Comparison of ENCODE assay signal across 6 cellular contexts in the genomic region with DNA sequence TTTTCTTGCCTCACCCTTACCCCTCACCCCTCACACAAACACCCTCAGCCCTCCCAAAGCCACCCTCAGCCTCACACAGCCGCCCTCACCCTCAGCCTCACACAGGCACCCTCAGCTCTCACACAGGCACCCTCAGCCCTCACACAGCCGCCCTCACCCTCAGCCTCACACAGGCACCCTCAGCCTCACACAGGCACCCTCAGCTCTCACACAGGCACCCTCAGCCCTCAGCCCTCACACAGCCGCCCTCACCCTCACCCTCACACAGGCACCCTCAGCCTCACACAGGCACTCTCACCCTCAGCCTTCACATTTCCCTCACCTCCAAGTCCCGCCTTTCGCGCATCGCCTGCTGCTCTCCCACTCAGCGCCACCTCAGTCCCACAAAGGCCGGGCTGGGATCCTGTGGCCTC. TPM values are rescaled to one million over a fixed set of nuclear protein-coding genes. Genes with fewer than 3 reads are reported as not detected.
DNase-seq lines count a peak whose midpoint lies in the region; ATAC-seq and TF ChIP-seq lines count a peak whose summit lies in the region.

No MANE protein-coding gene starts in this region.

- intact Hi-C loops in activated CD4-positive, alpha-beta T cell treated with anti-CD3 and anti-CD28 coated beads, Interleukin-2, amount 10 ng/mL, durations not matched to agents 24 days and 14 days (cut with micrococcal nuclease): loop anchor here (1.0 to 2.0 kb wide), 3 partner anchors 82 to 140 kb away; partner anchors contain the start of genes ZNF132, ZNF324 and ZNF584
- intact Hi-C loops in thyroid gland (cut with DNase I): loop anchor here (10.0 kb wide), 1 partner anchor 58 kb away; the partner anchor contains the start of genes RPS5 and ZNF837
- intact Hi-C loops in activated CD4-positive, alpha-beta memory T cell treated with anti-CD3 and anti-CD28 coated beads for 36 hours (cut with micrococcal nuclease): loop anchor here (1.0 to 5.0 kb wide), 5 partner anchors 21 to 193 kb away; partner anchors contain the start of genes ERVK3-1, ZBTB45, ZNF497 and ZNF584

- no peaks in the 10 kb centered on the region for H3K27me3 Mint-ChIP-seq in activated CD4-positive, alpha-beta T cell treated with anti-CD3 and anti-CD28 coated beads, Interleukin-2, amount 10 ng/mL, durations not matched to agents 24 days and 14 days
- H3K27me3 Mint-ChIP-seq in activated CD4-positive, alpha-beta memory T cell treated with anti-CD3 and anti-CD28 coated beads for 36 hours: no peaks in the 10 kb centered on the region

- no peak overlapping the region for H3K27ac Mint-ChIP-seq in activated CD4-positive, alpha-beta T cell treated with anti-CD3 and anti-CD28 coated beads, Interleukin-2, amount 10 ng/mL, durations not matched to agents 24 days and 14 days
- H3K27ac Mint-ChIP-seq in activated CD4-positive, alpha-beta memory T cell treated with anti-CD3 and anti-CD28 coated beads for 36 hours: no peak overlapping the region

- H3K36me3 Mint-ChIP-seq in activated CD4-positive, alpha-beta T cell treated with anti-CD3 and anti-CD28 coated beads, Interleukin-2, amount 10 ng/mL, durations not matched to agents 24 days and 14 days (ENCODE audit: low read depth): peaks cover 10% of the 10 kb centered on the region
- peaks cover 1% of the 10 kb centered on the region for H3K36me3 Mint-ChIP-seq in activated CD4-positive, alpha-beta memory T cell treated with anti-CD3 and anti-CD28 coated beads for 36 hours

- DNase-seq in activated CD4-positive, alpha-beta T cell treated with anti-CD3 and anti-CD28 coated beads, Interleukin-2, amount 10 ng/mL, durations not matched to agents 24 days and 14 days: peak; percentile 61
- no peak for DNase-seq in activated CD4-positive, alpha-beta T cell treated with anti-CD3 and anti-CD28 coated beads for 48 hours
- no peak for DNase-seq in right atrium auricular region (ENCODE audit: low spot score)
- DNase-seq in thyroid gland: no peak
- no peak for DNase-seq in omental fat pad (ENCODE audit: low spot score)
- DNase-seq in activated CD4-positive, alpha-beta memory T cell treated with anti-CD3 and anti-CD28 coated beads for 36 hours: no peak

- 2 to 6% methylated on average over 9 of the region's 9 CpGs for WGBS in thyroid gland, 2 donors

- ATAC-seq in omental fat pad (ENCODE audit: low FRiP score): no peak

- H3K27me3 ChIP-seq in right atrium auricular region (no peaks in the 10 kb centered on the region), thyroid gland (no peaks in the 10 kb centered on the region)

- H3K27ac ChIP-seq in right atrium auricular region: peak overlapping the region; percentile 96 to 98
- peak overlapping the region in 2 of 3 donors; percentile 73 to 92 for H3K27ac ChIP-seq in thyroid gland

- H3K9me3 ChIP-seq in right atrium auricular region (no peaks in the 10 kb centered on the region), thyroid gland (no peaks in the 10 kb centered on the region)

- H3K4me3 ChIP-seq in right atrium auricular region (peak overlapping the region; percentile 78 to 82), thyroid gland (replicated peaks in 1 of 3) (peak overlapping the region; percentile 44 to 67 (median 50))

- H3K4me1 ChIP-seq in right atrium auricular region (peaks cover 0 to 30% of the 10 kb centered on the region in 2 donors), thyroid gland (peaks cover 17 to 22% of the 10 kb centered on the region in 2 donors)

- TF ChIP-seq POLR2A in thyroid gland (IDR thresholded peaks at IDR 0.05): no peak

- CTCF ChIA-PET in activated CD4-positive, alpha-beta memory T cell treated with anti-CD3 and anti-CD28 coated beads for 36 hours (lab: Charles Lee): interaction anchor here (0.7 to 2.8 kb wide), 3 partner anchors 9 to 194 kb away, joined by 3 to 11 read pairs (median 8); partner anchors contain the start of gene ZBTB45

- TF ChIP-seq CTCF in right atrium auricular region (IDR thresholded peaks at IDR 0.05): no peak
- no peak for TF ChIP-seq CTCF in thyroid gland (IDR thresholded peaks at IDR 0.05)
- no peak for TF ChIP-seq CTCF in omental fat pad (IDR thresholded peaks at IDR 0.05)

- peaks cover 5% of the 10 kb centered on the region for H3K4me1 Mint-ChIP-seq in activated CD4-positive, alpha-beta T cell treated with anti-CD3 and anti-CD28 coated beads, Interleukin-2, amount 10 ng/mL, durations not matched to agents 24 days and 14 days
- peaks cover 4% of the 10 kb centered on the region for H3K4me1 Mint-ChIP-seq in activated CD4-positive, alpha-beta memory T cell treated with anti-CD3 and anti-CD28 coated beads for 36 hours (ENCODE audit: low read depth)

- POLR2A ChIA-PET in activated CD4-positive, alpha-beta memory T cell treated with anti-CD3 and anti-CD28 coated beads for 36 hours (lab: Charles Lee): interaction anchor here (0.6 to 1.4 kb wide), 5 partner anchors 9 to 218 kb away, joined by 3 to 8 read pairs (median 3); partner anchors contain the start of genes TRIM28 and ZNF497

- H3K36me3 ChIP-seq in right atrium auricular region (no peaks in the 10 kb centered on the region), thyroid gland (no peaks in the 10 kb centered on the region)

- no peaks in the 10 kb centered on the region for H3K9me3 Mint-ChIP-seq in activated CD4-positive, alpha-beta T cell treated with anti-CD3 and anti-CD28 coated beads, Interleukin-2, amount 10 ng/mL, durations not matched to agents 24 days and 14 days
- H3K9me3 Mint-ChIP-seq in activated CD4-positive, alpha-beta memory T cell treated with anti-CD3 and anti-CD28 coated beads for 36 hours: no peaks in the 10 kb centered on the region

- no peak overlapping the region for H3K4me3 Mint-ChIP-seq in activated CD4-positive, alpha-beta T cell treated with anti-CD3 and anti-CD28 coated beads, Interleukin-2, amount 10 ng/mL, durations not matched to agents 24 days and 14 days
- H3K4me3 Mint-ChIP-seq in activated CD4-positive, alpha-beta memory T cell treated with anti-CD3 and anti-CD28 coated beads for 36 hours: no peak overlapping the region

RNA-seq across cellular contexts. Expression of gene ZSCAN22, which starts 0.3 kb away (rescaled TPM):
- total RNA-seq in activated CD4-positive, alpha-beta T cell treated with anti-CD3 and anti-CD28 coated beads, Interleukin-2, amount 10 ng/mL, durations not matched to agents 24 days and 14 days: 4.2 and 4.6 TPM in 2 replicates
- total RNA-seq in right atrium auricular region (1 to 10 TPM; 1.6 to 2.6 TPM), thyroid gland (1 to 10 TPM; 3.0 to 4.5 (median 4.2) TPM), omental fat pad (1 to 10 TPM; 2.0 to 3.7 (median 2.8) TPM)
- 1 to 10 TPM; 3.1 to 3.3 TPM for total RNA-seq in activated CD4-positive, alpha-beta memory T cell treated with anti-CD3 and anti-CD28 coated beads for 36 hours

RNA-seq across cellular contexts. Expression of gene ERVK3-1, which starts 21.3 kb away (rescaled TPM):
- total RNA-seq in activated CD4-positive, alpha-beta T cell treated with anti-CD3 and anti-CD28 coated beads, Interleukin-2, amount 10 ng/mL, durations not matched to agents 24 days and 14 days: 75.2 and 80.7 TPM in 2 replicates
- total RNA-seq in right atrium auricular region (10 to 100 TPM; 20.9 to 32.6 TPM), thyroid gland (10 to 100 TPM; 56.3 to 87.2 (median 64.5) TPM), omental fat pad (10 to 100 TPM; 39.5 to 85.1 (median 59.2) TPM)
- total RNA-seq in activated CD4-positive, alpha-beta memory T cell treated with anti-CD3 and anti-CD28 coated beads for 36 hours: 10 to 100 TPM; 37.1 to 42.3 TPM

RNA-seq across cellular contexts. Expression of gene A1BG, which starts 26.8 kb away (rescaled TPM):
- 7.6 and 7.7 TPM in 2 replicates for total RNA-seq in activated CD4-positive, alpha-beta T cell treated with anti-CD3 and anti-CD28 coated beads, Interleukin-2, amount 10 ng/mL, durations not matched to agents 24 days and 14 days
- total RNA-seq in right atrium auricular region (10 to 100 TPM; 45.5 to 52.6 TPM), thyroid gland (10 to 100 TPM in 1 of 4 donors, 1 to 10 TPM in 2, under 1 TPM in 1; 0.50 to 14.9 (median 3.4) TPM), omental fat pad (10 to 100 TPM in 3 of 4 donors, 1 to 10 TPM in 1; 8.7 to 18.4 (median 16.4) TPM)
- total RNA-seq in activated CD4-positive, alpha-beta memory T cell treated with anti-CD3 and anti-CD28 coated beads for 36 hours: 10 to 100 TPM in 1 of 2 experiments, 1 to 10 TPM in 1; 9.9 to 12.9 TPM

RNA-seq across cellular contexts. Expression of gene ZNF497, which starts 36.0 kb away (rescaled TPM):
- 0.79 and 1.1 TPM in 2 replicates for total RNA-seq in activated CD4-positive, alpha-beta T cell treated with anti-CD3 and anti-CD28 coated beads, Interleukin-2, amount 10 ng/mL, durations not matched to agents 24 days and 14 days
- under 1 TPM; 0.39 to 0.56 TPM for total RNA-seq in right atrium auricular region
- total RNA-seq in thyroid gland: 10 to 100 TPM in 1 of 4 donors, 1 to 10 TPM in 3; 7.1 to 16.2 (median 8.1) TPM
- total RNA-seq in omental fat pad: 1 to 10 TPM in 3 of 4 donors, under 1 TPM in 1; 0.74 to 2.4 (median 1.3) TPM
- under 1 TPM; 0.31 to 0.93 TPM for total RNA-seq in activated CD4-positive, alpha-beta memory T cell treated with anti-CD3 and anti-CD28 coated beads for 36 hours

RNA-seq across cellular contexts. Expression of gene ZNF8, which starts 47.8 kb away (rescaled TPM):
- 4.8 and 5.1 TPM in 2 replicates for total RNA-seq in activated CD4-positive, alpha-beta T cell treated with anti-CD3 and anti-CD28 coated beads, Interleukin-2, amount 10 ng/mL, durations not matched to agents 24 days and 14 days
- total RNA-seq in right atrium auricular region (1 to 10 TPM; 5.8 to 6.9 TPM), thyroid gland (10 to 100 TPM in 3 of 4 donors, 1 to 10 TPM in 1; 9.7 to 14.7 (median 10.3) TPM), omental fat pad (1 to 10 TPM; 4.6 to 9.3 (median 5.9) TPM)
- total RNA-seq in activated CD4-positive, alpha-beta memory T cell treated with anti-CD3 and anti-CD28 coated beads for 36 hours: 1 to 10 TPM; 3.7 to 3.9 TPM
